ENCODE assay signal across 8 cellular contexts in genomic region chr4:165301833-165302232, GRCh38. TPM values are rescaled to one million over a fixed set of nuclear protein-coding genes. Genes with fewer than 3 reads are reported as not detected.
DNase-seq lines count a peak whose midpoint lies in the region; ATAC-seq lines count a peak whose summit lies in the region.

No MANE protein-coding gene starts in this region.

- H3K9me3 ChIP-seq in mononuclear cell (ENCODE audit: low read depth, low read length) = no peaks in the 10 kb centered on the region

- H3K27ac Mint-ChIP-seq in activated CD8-positive, alpha-beta T cell treated with anti-CD3 and anti-CD28 coated beads, Interleukin-2, amount 10 ng/mL, durations not matched to agents 7 days and 5 days = peak overlapping the region; percentile 85

- H3K4me3 ChIP-seq in mononuclear cell (ENCODE audit: low read length) = peak overlapping the region; percentile 12

- DNase-seq in AG08395 (ENCODE audit: low spot score) = peak; percentile 23
- no peak for DNase-seq in activated CD8-positive, alpha-beta T cell treated with anti-CD3 and anti-CD28 coated beads, Interleukin-2, amount 10 ng/mL, durations not matched to agents 7 days and 5 days
- DNase-seq in kidney tubule cell (ENCODE audit: low spot score) = no peak
- no peak for DNase-seq in superior temporal gyrus (ENCODE audit: extremely low spot score)
- DNase-seq in GM19240 (ENCODE audit: insufficient read length, low spot score) = no peak

- peaks cover 18% of the 10 kb centered on the region for H3K4me1 ChIP-seq in mononuclear cell (ENCODE audit: insufficient read depth, low read length)

- H3K4me1 Mint-ChIP-seq in activated CD8-positive, alpha-beta T cell treated with anti-CD3 and anti-CD28 coated beads, Interleukin-2, amount 10 ng/mL, durations not matched to agents 7 days and 5 days (ENCODE audit: low read depth) = peaks cover 13% of the 10 kb centered on the region

- no peaks in the 10 kb centered on the region for H3K27me3 ChIP-seq in mononuclear cell (ENCODE audit: insufficient read depth, low read length)

- H3K27me3 Mint-ChIP-seq in activated CD8-positive, alpha-beta T cell treated with anti-CD3 and anti-CD28 coated beads, Interleukin-2, amount 10 ng/mL, durations not matched to agents 7 days and 5 days (ENCODE audit: low read depth) = no peaks in the 10 kb centered on the region

- ATAC-seq in GM18868 (IDR thresholded peaks at IDR 0.05; ENCODE audit: unreplicated experiment) = peak; percentile 96
- peak; percentile 72 for ATAC-seq in HG03097 (IDR thresholded peaks at IDR 0.05; ENCODE audit: low FRiP score, unreplicated experiment)
- ATAC-seq in activated CD8-positive, alpha-beta T cell treated with anti-CD3 and anti-CD28 coated beads, Interleukin-2, amount 10 ng/mL, durations not matched to agents 7 days and 5 days = peak; percentile 87

- peaks cover 59% of the 10 kb centered on the region for H3K36me3 Mint-ChIP-seq in activated CD8-positive, alpha-beta T cell treated with anti-CD3 and anti-CD28 coated beads, Interleukin-2, amount 10 ng/mL, durations not matched to agents 7 days and 5 days (ENCODE audit: low read depth)

- CTCF ChIA-PET in activated CD8-positive, alpha-beta T cell treated with anti-CD3 and anti-CD28 coated beads, Interleukin-2, amount 10 ng/mL, durations not matched to agents 7 days and 5 days (lab: Charles Lee) = interaction anchor here (0.7 kb wide), 1 partner anchor 171 kb away, joined by 3 read pairs; no protein-coding TSS in a partner anchor

- H3K9me3 Mint-ChIP-seq in activated CD8-positive, alpha-beta T cell treated with anti-CD3 and anti-CD28 coated beads, Interleukin-2, amount 10 ng/mL, durations not matched to agents 7 days and 5 days (ENCODE audit: insufficient read depth) = no peaks in the 10 kb centered on the region

- peak overlapping the region; percentile 76 for H3K4me3 Mint-ChIP-seq in activated CD8-positive, alpha-beta T cell treated with anti-CD3 and anti-CD28 coated beads, Interleukin-2, amount 10 ng/mL, durations not matched to agents 7 days and 5 days

- POLR2A ChIA-PET in activated CD8-positive, alpha-beta T cell treated with anti-CD3 and anti-CD28 coated beads, Interleukin-2, amount 10 ng/mL, durations not matched to agents 7 days and 5 days (lab: Charles Lee) = interaction anchor here (1.7 kb wide), 1 partner anchor 93 kb away, joined by 5 read pairs; no protein-coding TSS in a partner anchor

RNA-seq across cellular contexts. Expression of gene MSMO1, which starts 25.6 kb away (rescaled TPM):
- total RNA-seq in activated CD8-positive, alpha-beta T cell treated with anti-CD3 and anti-CD28 coated beads, Interleukin-2, amount 10 ng/mL, durations not matched to agents 7 days and 5 days = 10 to 100 TPM; 47.4 to 51.6 TPM
- total RNA-seq in mononuclear cell = 23.5 TPM
